21 cellular contexts compared by ENCODE assay signal in the genomic region with DNA sequence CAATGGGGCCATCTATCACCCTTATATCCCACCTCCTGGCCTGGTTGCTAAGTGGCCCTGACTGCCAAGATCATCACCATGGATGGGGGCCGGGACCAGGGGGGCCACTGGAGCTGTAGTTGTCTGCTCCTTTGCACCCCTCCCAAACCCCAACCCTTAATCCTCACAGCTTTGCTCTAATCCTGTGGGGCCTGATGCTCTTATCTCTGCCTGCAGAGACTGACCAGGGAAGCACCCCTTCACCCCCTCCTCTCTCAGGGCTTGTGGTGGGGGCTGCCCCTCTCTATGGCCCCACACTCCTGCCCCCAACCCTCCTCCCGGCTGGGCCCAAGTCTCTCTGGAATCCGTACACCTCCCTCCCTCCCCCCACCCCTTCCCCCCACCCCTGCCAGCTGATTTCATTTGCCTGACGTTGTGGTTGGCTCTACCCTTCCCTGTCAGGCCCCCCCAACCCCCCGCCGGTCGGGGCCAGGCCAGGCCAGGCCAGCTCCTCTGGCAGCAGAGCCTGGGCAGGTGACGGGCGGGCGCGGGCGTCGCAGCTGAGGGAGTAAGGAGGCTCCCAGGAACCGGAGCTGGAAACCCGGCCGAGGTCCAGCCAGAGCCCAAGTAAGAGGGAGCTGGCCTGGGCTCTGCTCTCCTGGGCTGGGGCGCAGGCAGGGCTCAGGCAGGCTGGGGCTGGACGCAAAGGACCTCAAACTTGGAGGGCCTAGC. TPM values are rescaled to one million over a fixed set of nuclear protein-coding genes. Genes with fewer than 3 reads are reported as not detected.
DNase-seq lines count a peak whose midpoint lies in the region; ATAC-seq, FAIRE-seq and TF ChIP-seq lines count a peak whose summit lies in the region.
"Had no signal": no experiment of that assay in that cellular context is flagged by ENCODE, and none has a peak within 500 bp of the region (broad histone marks: within the 10 kb centered on the region; RNA-seq: fewer than 3 reads in every experiment).

A gene (plus strand): TSS at position 498 of the 711 bp plus-strand sequence. CDS start 363 bp downstream, outside the sequence.

- 51% methylated on average over 18 of the region's 18 CpGs for WGBS in right cardiac atrium

- H3K36me3 Mint-ChIP-seq in astrocyte (ENCODE audit: low read depth, unreplicated experiment): peaks cover 12% of the 10 kb centered on the region
- H3K36me3 Mint-ChIP-seq: stimulated activated naive B cell treated with anti-CD40 and anti-IgM and Interleukin-4, amounts not matched to agents 10 μg/mL and 1 μg/mL and 100 μg/mL, for 72 hours had no signal

- H4K20me1 ChIP-seq in astrocyte (ENCODE audit: insufficient read depth, low read length): peaks cover 24% of the 10 kb centered on the region

- H2AFZ ChIP-seq in astrocyte (ENCODE audit: low read depth, low read length): no peak within 1 kb of the TSS

- H3K9ac ChIP-seq in astrocyte (ENCODE audit: low read length): no peak within 1 kb of the TSS

- no peak for DNase-seq in Right ventricle myocardium inferior (ENCODE audit: missing footprints)
- no peak for DNase-seq in cardiac septum (ENCODE audit: low spot score)
- no peak for DNase-seq in astrocyte (ENCODE audit: low read depth)
- DNase-seq in right cardiac atrium: peak in 2 of 3 donors; percentile 72 to 77
- no peak for DNase-seq in mesenteric fat pad (ENCODE audit: low spot score)
- no peak for DNase-seq in hypothalamus (lab: John Stamatoyannopoulos, UW)
- no peak for DNase-seq in SHP77 (lab: John Stamatoyannopoulos, UW)
- DNase-seq: activated CD4-positive, alpha-beta T cell treated with anti-CD3 and anti-CD28 coated beads, Interleukin-2, amount 50 U/mL, for 4 hours; activated naive CD8-positive, alpha-beta T cell treated with anti-CD3 and anti-CD28 coated beads for 36 hours; activated T-cell treated with anti-CD3 and anti-CD28 coated beads, Interleukin-2, amount 50 U/mL, for 1 hour; KG1; NK-92 treated with Interleukin-12 subunit alpha and Interleukin-12 subunit beta, amount 100 ng/mL, for 24 hours; stimulated activated naive B cell treated with anti-CD40 and anti-IgM and Interleukin-4, amounts not matched to agents 10 μg/mL and 1 μg/mL and 100 μg/mL, for 72 hours had no signal

- H3K4me2 ChIP-seq in astrocyte (ENCODE audit: low read length): no peak within 1 kb of the TSS

- H3K4me1 Mint-ChIP-seq in astrocyte (ENCODE audit: low read depth, unreplicated experiment): no peaks in the 10 kb centered on the region
- H3K4me1 Mint-ChIP-seq: activated naive CD8-positive, alpha-beta T cell treated with anti-CD3 and anti-CD28 coated beads for 36 hours; central memory CD8-positive, alpha-beta T cell had no signal

- H3K9me3 Mint-ChIP-seq in astrocyte (ENCODE audit: unreplicated experiment): no peaks in the 10 kb centered on the region
- H3K9me3 Mint-ChIP-seq: activated naive CD8-positive, alpha-beta T cell treated with anti-CD3 and anti-CD28 coated beads for 36 hours; central memory CD8-positive, alpha-beta T cell; stimulated activated naive B cell treated with anti-CD40 and anti-IgM and Interleukin-4, amounts not matched to agents 10 μg/mL and 1 μg/mL and 100 μg/mL, for 72 hours had no signal

- H3K27ac ChIP-seq in astrocyte (ENCODE audit: low read depth, low read length): no peak within 1 kb of the TSS
- no peak within 1 kb of the TSS for H3K27ac ChIP-seq in right cardiac atrium (ENCODE audit: low read length)
- H3K27ac ChIP-seq: SJSA1, tibial nerve had no signal

- H3K4me1 ChIP-seq in astrocyte (ENCODE audit: insufficient read depth, low read length) (no peaks in the 10 kb centered on the region), right cardiac atrium (ENCODE audit: control insufficient read depth, insufficient read depth, low read length) (no peaks in the 10 kb centered on the region)
- H3K4me1 ChIP-seq: SJSA1, tibial nerve had no signal

- peaks cover 37% of the 10 kb centered on the region for H3K36me3 ChIP-seq in astrocyte (ENCODE audit: insufficient read depth, low read length)

- H3K27me3 ChIP-seq in astrocyte (ENCODE audit: insufficient read depth, low read length) (no peaks in the 10 kb centered on the region), right cardiac atrium (ENCODE audit: control insufficient read depth, insufficient read depth) (no peaks in the 10 kb centered on the region)
- H3K27me3 ChIP-seq: tibial nerve had no signal

- H3K27me3 Mint-ChIP-seq in astrocyte (ENCODE audit: low read depth, unreplicated experiment): no peaks in the 10 kb centered on the region
- H3K27me3 Mint-ChIP-seq: activated naive CD8-positive, alpha-beta T cell treated with anti-CD3 and anti-CD28 coated beads for 36 hours; central memory CD8-positive, alpha-beta T cell had no signal

- no peaks in the 10 kb centered on the region for H3K9me3 ChIP-seq in astrocyte (ENCODE audit: insufficient read depth, low read depth, low read length)
- no peaks in the 10 kb centered on the region for H3K9me3 ChIP-seq in right cardiac atrium (ENCODE audit: control insufficient read depth, low read length)
- H3K9me3 ChIP-seq: SJSA1, spleen, tibial nerve had no signal

- H3K4me3 ChIP-seq in astrocyte (ENCODE audit: insufficient read depth, low read depth, low read length) (no peak within 1 kb of the TSS), right cardiac atrium (ENCODE audit: low read length) (no peak within 1 kb of the TSS)
- H3K4me3 ChIP-seq: SJSA1, spleen, tibial nerve had no signal

- intact Hi-C loops in Right ventricle myocardium inferior (cut with DNase I): no loop called here
- intact Hi-C loops in cardiac septum (cut with DNase I): no loop called here
- intact Hi-C loops in right cardiac atrium (cut with DNase I): no loop called here

- TF ChIP-seq CTCF in astrocyte (IDR thresholded peaks at IDR 0.05; ENCODE audit: insufficient read depth, low read depth, low read length): no peak

- no peak within 1 kb of the TSS for H3K4me3 Mint-ChIP-seq in astrocyte (ENCODE audit: unreplicated experiment)
- H3K4me3 Mint-ChIP-seq: activated naive CD8-positive, alpha-beta T cell treated with anti-CD3 and anti-CD28 coated beads for 36 hours; central memory CD8-positive, alpha-beta T cell; stimulated activated naive B cell treated with anti-CD40 and anti-IgM and Interleukin-4, amounts not matched to agents 10 μg/mL and 1 μg/mL and 100 μg/mL, for 72 hours had no signal

- FAIRE-seq in astrocyte (lab: Jason Lieb, UNC): no peak
- FAIRE-seq: A204.1, G401.6, islet of Langerhans had no signal

- no peaks in the 10 kb centered on the region for H3K79me2 ChIP-seq in astrocyte (ENCODE audit: insufficient read depth, low read length)

- ATAC-seq in Right ventricle myocardium inferior (peak; percentile 14), right cardiac atrium (peak in 1 of 2 donors; percentile 23), HG03159 (IDR thresholded peaks at IDR 0.05; ENCODE audit: unreplicated experiment) (no peak)

- no peak within 1 kb of the TSS for H3K27ac Mint-ChIP-seq in astrocyte (ENCODE audit: unreplicated experiment)
- H3K27ac Mint-ChIP-seq: activated naive CD8-positive, alpha-beta T cell treated with anti-CD3 and anti-CD28 coated beads for 36 hours; stimulated activated naive B cell treated with anti-CD40 and anti-IgM and Interleukin-4, amounts not matched to agents 10 μg/mL and 1 μg/mL and 100 μg/mL, for 72 hours had no signal

RNA-seq across cellular contexts. Expression of the gene that starts here (rescaled TPM):
- total RNA-seq in Right ventricle myocardium inferior: 4.0 TPM
- 9.7 TPM for total RNA-seq in cardiac septum
- 14.5 and 16.6 TPM in 2 replicates for total RNA-seq in astrocyte
- 1 to 10 TPM; 2.9 to 7.8 (median 4.0) TPM for total RNA-seq in right cardiac atrium
- polyA plus RNA-seq in right cardiac atrium: 3.1 TPM
- total RNA-seq in mesenteric fat pad: 1.2 TPM
- total RNA-seq: SJSA1 had no signal

Comparison
In these comparisons a context has a peak if more than half of its experiments do, and no peak if none do; other contexts are left out.
1. DNase-seq: peak in right cardiac atrium (2 of 3); none in Right ventricle myocardium inferior (single experiment), cardiac septum (single experiment), astrocyte (single experiment), mesenteric fat pad (single experiment), hypothalamus (0 of 51) and SHP77 (0 of 2).